ENCODE assay signal across 11 cellular contexts in the genomic region with DNA sequence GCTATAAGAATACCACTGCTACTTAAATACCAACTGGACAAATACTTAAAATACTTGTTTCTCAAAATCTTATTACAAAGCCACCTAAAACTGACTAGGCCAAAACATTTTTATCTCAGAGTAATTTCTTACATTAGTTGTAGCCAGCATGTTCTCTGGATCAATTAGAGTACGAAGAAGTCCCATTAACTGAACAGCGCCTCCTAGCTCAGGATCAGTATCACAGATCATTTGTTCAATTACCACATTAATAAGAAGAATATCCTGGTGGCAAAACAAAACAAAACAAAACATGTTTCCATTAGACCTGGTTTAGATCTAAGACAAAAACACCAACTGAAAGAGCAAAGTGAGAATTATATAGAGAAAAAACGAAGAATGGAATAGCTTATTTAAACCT. TPM values are rescaled to one million over a fixed set of nuclear protein-coding genes. Genes with fewer than 3 reads are reported as not detected.
DNase-seq lines count a peak whose midpoint lies in the region; ATAC-seq and TF ChIP-seq lines count a peak whose summit lies in the region.
"Had no signal": no experiment of that assay in that cellular context is flagged by ENCODE, and none has a peak within 500 bp of the region (broad histone marks: within the 10 kb centered on the region; RNA-seq: fewer than 3 reads in every experiment).

No MANE protein-coding gene starts in this region.

- peak; percentile 12; the same call in 1 of the 2 replicates for TF ChIP-seq CTCF in IMR-90 (conservative IDR thresholded peaks at IDR 0.05; ENCODE audit: low read depth, low read length)
- TF ChIP-seq CTCF in sigmoid colon (IDR thresholded peaks at IDR 0.05): no peak

- no peak overlapping the region for H2BK15ac ChIP-seq in IMR-90 (ENCODE audit: low read depth, low read length)

- H2BK120ac ChIP-seq in IMR-90 (ENCODE audit: low read depth, low read length): no peak overlapping the region

- in situ Hi-C loops in IMR-90 (cut with MboI; ENCODE audit: low sequenced_read_pairs): no loop called here

- no peak overlapping the region for H2AK9ac ChIP-seq in IMR-90 (replicated peaks; ENCODE audit: low read depth, low read length, poor library complexity)

- peaks cover 3 to 14% of the 10 kb centered on the region in 2 experiments; a peak in 3 of 4 replicates for H3K79me1 ChIP-seq in IMR-90 (ENCODE audit: low read depth in 1 of 2, low read length in 2 of 2)

- TF ChIP-seq RAD21 in IMR-90 (IDR thresholded peaks at IDR 0.05; ENCODE audit: low read length): no peak

- H4K20me1 ChIP-seq in IMR-90 (ENCODE audit: insufficient read depth, low read length): no peaks in the 10 kb centered on the region

- ATAC-seq in IMR-90 (ENCODE audit: low read depth) (no peak), HG02981 (IDR thresholded peaks at IDR 0.05; ENCODE audit: unreplicated experiment) (no peak)

- dilution Hi-C loops in IMR-90 (cut with HindIII; ENCODE audit: low sequenced_read_pairs, unreplicated experiment): no loop called here

- H3K14ac ChIP-seq in IMR-90 (replicated peaks; ENCODE audit: low read depth, low read length): no peak overlapping the region

- no peak overlapping the region for H2BK5ac ChIP-seq in IMR-90 (ENCODE audit: low read depth, low read length, poor library complexity, severe bottlenecking)

- H3K4me3 ChIP-seq in IMR-90 (ENCODE audit: insufficient read depth, low read depth, low read length) (no peak overlapping the region), sigmoid colon (no peak overlapping the region)

- peak; percentile 7 for DNase-seq in NCI-H748 (lab: John Stamatoyannopoulos, UW; ENCODE audit: unreplicated experiment)
- no peak for DNase-seq in NCI-H748 treated with DMSO at 0.1 percent for 48 hours (lab: John Stamatoyannopoulos, UW)
- DNase-seq in IMR-90: no peak
- peak; percentile 26 for DNase-seq in dermis blood vessel endothelial cell
- DNase-seq in sigmoid colon: no peak
- DNase-seq in NCI-H1105 (lab: John Stamatoyannopoulos, UW): no peak
- no peak for DNase-seq in activated CD4-positive, alpha-beta T cell treated with anti-CD3 and anti-CD28 coated beads for 48 hours
- DNase-seq: activated naive CD4-positive, alpha-beta T cell treated with anti-CD3 and anti-CD28 coated beads, Interleukin-2, amount 50 U/mL, for 16 hours; NCI-H526 treated with DMSO at 0.1 percent for 48 hours; stimulated activated CD4-positive, alpha-beta T cell treated with anti-CD3 and anti-CD28 coated beads, Interleukin-2, amount 100 ng/mL, for 48 hours had no signal

- H2AFZ ChIP-seq in IMR-90 (replicated peaks; ENCODE audit: low read length, poor library complexity): no peak overlapping the region

- H3K36me3 ChIP-seq in IMR-90 (ENCODE audit: control insufficient read depth, insufficient read depth, low read length) (peaks cover 3% of the 10 kb centered on the region), sigmoid colon (peaks cover 0 to 62% (median 7%) of the 10 kb centered on the region in 4 donors)

- WGBS in IMR-90 (ENCODE audit: extremely low coverage in 2 of 2, insufficient read length in 1 of 2), 2 experiments: no CpG with 5 or more reads among the region's 3 CpGs
- WGBS in sigmoid colon, 2 donors: 87 to 94% methylated on average over 3 of the region's 3 CpGs

- no peak overlapping the region for H3K23ac ChIP-seq in IMR-90 (ENCODE audit: low read depth, low read length)

- no peak overlapping the region for H2AK5ac ChIP-seq in IMR-90 (ENCODE audit: low read depth, low read length)

- H3K27ac ChIP-seq in IMR-90 (ENCODE audit: insufficient read depth, low read length) (no peak overlapping the region), sigmoid colon (peak overlapping the region in 3 of 4 donors; percentile 0 to 53 (median 33))

- no peak for TF ChIP-seq EP300 in sigmoid colon (IDR thresholded peaks at IDR 0.05)

- H3K27me3 ChIP-seq in IMR-90 (ENCODE audit: control insufficient read depth, insufficient read depth, low read length) (no peaks in the 10 kb centered on the region), sigmoid colon (no peaks in the 10 kb centered on the region)

- no peak overlapping the region for H3K4ac ChIP-seq in IMR-90 (ENCODE audit: low read depth, low read length)

- H3K4me2 ChIP-seq in IMR-90 (ENCODE audit: low read depth, low read length): no peak overlapping the region

- POLR2A ChIA-PET in IMR-90 (lab: Charles Lee; ENCODE audit: unreplicated experiment): no interaction called here

- H3K18ac ChIP-seq in IMR-90 (ENCODE audit: low read depth, low read length): no peak overlapping the region

- no TSS peak for BruUV-seq in IMR-90 (replicated peaks; lab: Mats Ljungman, UMichigan)

- TF ChIP-seq POLR2A in IMR-90 (IDR thresholded peaks at IDR 0.05; ENCODE audit: low read depth, low read length) (no peak), sigmoid colon (IDR thresholded peaks at IDR 0.05) (no peak)

- no peaks in the 10 kb centered on the region for H3K9me1 ChIP-seq in IMR-90 (ENCODE audit: insufficient read depth, low read length)

- H3K9me3 ChIP-seq in IMR-90 (ENCODE audit: control insufficient read depth, insufficient read depth, low read length): no peaks in the 10 kb centered on the region
- no peaks in the 10 kb centered on the region for H3K9me3 ChIP-seq in sigmoid colon

- no peak overlapping the region for H3K56ac ChIP-seq in IMR-90 (ENCODE audit: extremely low read depth, insufficient read depth, low read length)

- no peak overlapping the region for H4K8ac ChIP-seq in IMR-90 (ENCODE audit: low read depth in 2 of 2, low read length in 2 of 2)

- no peak overlapping the region for H3K9ac ChIP-seq in IMR-90 (ENCODE audit: low read depth, low read length)

- CTCF ChIA-PET in IMR-90 (lab: Yijun Ruan, JAX): interaction anchor here (0.5 to 0.7 kb wide), 3 partner anchors 10 to 23 kb away, joined by 3 to 4 read pairs (median 3); no protein-coding TSS in a partner anchor

- H4K5ac ChIP-seq in IMR-90 (ENCODE audit: low read depth, low read length): no peak overlapping the region

- H4K91ac ChIP-seq in IMR-90 (ENCODE audit: insufficient read depth, low read depth, low read length): no peak overlapping the region

- intact Hi-C loops in IMR-90 (cut with micrococcal nuclease): no loop called here
- intact Hi-C loops in sigmoid colon (cut with DNase I): no loop called here

- no peak overlapping the region for H2BK20ac ChIP-seq in IMR-90 (ENCODE audit: low read depth, low read length)

- no peaks in the 10 kb centered on the region for H3K4me1 ChIP-seq in IMR-90 (ENCODE audit: control insufficient read depth, insufficient read depth, low read length)
- peaks cover 0 to 21% (median 15%) of the 10 kb centered on the region in 4 donors for H3K4me1 ChIP-seq in sigmoid colon

TF ChIP-seq in IMR-90, 13 proteins besides CTCF, POLR2A, EP300 and RAD21:
- TF ChIP-seq RCOR1 (IDR thresholded peaks at IDR 0.05; ENCODE audit: insufficient replicate concordance, low read length) (no peak), RFX5 (IDR thresholded peaks at IDR 0.05; ENCODE audit: low read depth, low read length) (no peak)

RNA-seq across cellular contexts. Expression of a gene that starts 36.0 kb away (rescaled TPM):
- total RNA-seq in IMR-90 (2012; rRNA removed) (23.7 and 44.7 TPM in 2 replicates), dermis blood vessel endothelial cell (52.2 and 62.6 TPM in 2 replicates), sigmoid colon (10 to 100 TPM; 75.8 to 88.5 (median 78.8) TPM)
- polyA plus RNA-seq in IMR-90 (2012; rRNA removed) (8.9 and 11.9 TPM in 2 replicates), sigmoid colon (10 to 100 TPM; 29.4 to 52.0 (median 39.0) TPM)
- 4.5 and 12.3 TPM in 2 replicates for polyA plus RNA-seq in IMR-90 (2012; cell fraction: cytosol; rRNA removed)
- 6.6 and 15.3 TPM in 2 replicates for polyA plus RNA-seq in IMR-90 (2012; cell fraction: nucleus; rRNA removed; ENCODE audit: low replicate concordance)

Comparison
In these comparisons a context has a peak if more than half of its experiments do, and no peak if none do; other contexts are left out.
1. DNase-seq: peak in NCI-H748 (single experiment) and dermis blood vessel endothelial cell (single experiment); none in NCI-H748 treated with DMSO at 0.1 percent for 48 hours (single experiment), IMR-90 (single experiment), sigmoid colon (single experiment), NCI-H1105 (single experiment) and activated CD4-positive, alpha-beta T cell treated with anti-CD3 and anti-CD28 coated beads for 48 hours (single experiment).